17 cellular contexts compared by ENCODE assay signal in the genomic region with DNA sequence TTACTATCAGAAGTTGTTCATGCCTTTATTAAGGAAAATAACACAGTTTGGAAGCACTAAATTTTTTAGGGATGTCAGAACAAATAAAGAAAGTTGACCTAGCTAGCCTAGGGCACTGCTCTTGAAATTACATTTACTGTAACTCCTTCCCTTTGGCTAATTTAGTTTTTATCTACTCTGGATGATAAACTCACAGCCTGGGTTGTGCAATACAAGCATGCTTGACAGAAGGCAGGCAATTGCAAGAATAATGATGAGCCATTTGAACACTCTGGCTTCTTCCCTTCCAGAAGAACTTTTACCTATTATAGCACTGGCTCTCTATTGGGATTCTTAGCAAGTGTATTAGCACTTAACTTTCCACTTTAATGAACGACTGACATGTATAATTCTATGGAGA.
"Had no signal": no experiment of that assay in that cellular context is flagged by ENCODE, and none has a peak within 500 bp of the region (broad histone marks: within the 10 kb centered on the region; RNA-seq: fewer than 3 reads in every experiment).

No MANE protein-coding gene starts in this region.

- H3K36me3 ChIP-seq: thoracic aorta had no signal

- ATAC-seq: activated T-helper 17 cell treated with anti-CD3 and anti-CD28 coated beads, Interleukin-2, amount 50 U/mL, for 72 hours; effector memory CD8-positive, alpha-beta T cell; left lobe of liver; stimulated activated naive CD8-positive, alpha-beta T cell treated with anti-CD3 and anti-CD28 coated beads, Interleukin-15, amount 100 ng/mL, for 72 hours had no signal

- H3K4me3 ChIP-seq: thoracic aorta had no signal

- DNase-seq: activated B cell treated with CpG ODN at 0.5 μM for 24 hours; activated CD4-positive, alpha-beta T cell treated with anti-CD3 and anti-CD28 coated beads, Interleukin-2, amount 10 ng/mL, durations not matched to agents 24 days and 14 days; activated naive CD4-positive, alpha-beta T cell treated with anti-CD3 and anti-CD28 coated beads, Interleukin-2, amount 50 U/mL, for 16 hours; activated T-cell treated with anti-CD3 and anti-CD28 coated beads for 4 hours; amygdala; cerebellar nuclear complex; effector memory CD8-positive, alpha-beta T cell; foreskin fibroblast; glutamatergic neuron; mesenchymal stem cell; nephron progenitor cell; stimulated activated CD4-positive, alpha-beta T cell treated with anti-CD3 and anti-CD28 coated beads, Interleukin-15, amount 100 ng/mL, for 24 hours; stimulated activated CD4-positive, alpha-beta T cell treated with anti-CD3 and anti-CD28 coated beads, Interleukin-4, amount 100 ng/mL, for 24 hours; stimulated activated naive CD8-positive, alpha-beta T cell treated with anti-CD3 and anti-CD28 coated beads, Interleukin-15, amount 100 ng/mL, for 72 hours had no signal

- H3K9me3 ChIP-seq: thoracic aorta had no signal

- H3K27ac ChIP-seq: thoracic aorta had no signal
